ENCODE assay signal across 2 cellular contexts in genomic region chr15:35174948-35175347, GRCh38.
TF ChIP-seq lines count a peak whose summit lies in the region.

No MANE protein-coding gene starts in this region.

TF ChIP-seq in HepG2, 621 proteins besides CTCF, POLR2A, EP300 and RAD21 (continued from another document):
- TF ChIP-seq ZNF891 (CRISPR knock-in tag; IDR thresholded peaks at IDR 0.05) (no peak), MAFF (IDR thresholded peaks at IDR 0.05; ENCODE audit: low read depth, low read length) (peak; percentile 87), ZFP37 (CRISPR knock-in tag; IDR thresholded peaks at IDR 0.05; ENCODE audit: borderline replicate concordance) (no peak)

TF ChIP-seq in K562, 482 proteins besides CTCF, POLR2A, EP300 and RAD21:
- TF ChIP-seq, protein P1, sequence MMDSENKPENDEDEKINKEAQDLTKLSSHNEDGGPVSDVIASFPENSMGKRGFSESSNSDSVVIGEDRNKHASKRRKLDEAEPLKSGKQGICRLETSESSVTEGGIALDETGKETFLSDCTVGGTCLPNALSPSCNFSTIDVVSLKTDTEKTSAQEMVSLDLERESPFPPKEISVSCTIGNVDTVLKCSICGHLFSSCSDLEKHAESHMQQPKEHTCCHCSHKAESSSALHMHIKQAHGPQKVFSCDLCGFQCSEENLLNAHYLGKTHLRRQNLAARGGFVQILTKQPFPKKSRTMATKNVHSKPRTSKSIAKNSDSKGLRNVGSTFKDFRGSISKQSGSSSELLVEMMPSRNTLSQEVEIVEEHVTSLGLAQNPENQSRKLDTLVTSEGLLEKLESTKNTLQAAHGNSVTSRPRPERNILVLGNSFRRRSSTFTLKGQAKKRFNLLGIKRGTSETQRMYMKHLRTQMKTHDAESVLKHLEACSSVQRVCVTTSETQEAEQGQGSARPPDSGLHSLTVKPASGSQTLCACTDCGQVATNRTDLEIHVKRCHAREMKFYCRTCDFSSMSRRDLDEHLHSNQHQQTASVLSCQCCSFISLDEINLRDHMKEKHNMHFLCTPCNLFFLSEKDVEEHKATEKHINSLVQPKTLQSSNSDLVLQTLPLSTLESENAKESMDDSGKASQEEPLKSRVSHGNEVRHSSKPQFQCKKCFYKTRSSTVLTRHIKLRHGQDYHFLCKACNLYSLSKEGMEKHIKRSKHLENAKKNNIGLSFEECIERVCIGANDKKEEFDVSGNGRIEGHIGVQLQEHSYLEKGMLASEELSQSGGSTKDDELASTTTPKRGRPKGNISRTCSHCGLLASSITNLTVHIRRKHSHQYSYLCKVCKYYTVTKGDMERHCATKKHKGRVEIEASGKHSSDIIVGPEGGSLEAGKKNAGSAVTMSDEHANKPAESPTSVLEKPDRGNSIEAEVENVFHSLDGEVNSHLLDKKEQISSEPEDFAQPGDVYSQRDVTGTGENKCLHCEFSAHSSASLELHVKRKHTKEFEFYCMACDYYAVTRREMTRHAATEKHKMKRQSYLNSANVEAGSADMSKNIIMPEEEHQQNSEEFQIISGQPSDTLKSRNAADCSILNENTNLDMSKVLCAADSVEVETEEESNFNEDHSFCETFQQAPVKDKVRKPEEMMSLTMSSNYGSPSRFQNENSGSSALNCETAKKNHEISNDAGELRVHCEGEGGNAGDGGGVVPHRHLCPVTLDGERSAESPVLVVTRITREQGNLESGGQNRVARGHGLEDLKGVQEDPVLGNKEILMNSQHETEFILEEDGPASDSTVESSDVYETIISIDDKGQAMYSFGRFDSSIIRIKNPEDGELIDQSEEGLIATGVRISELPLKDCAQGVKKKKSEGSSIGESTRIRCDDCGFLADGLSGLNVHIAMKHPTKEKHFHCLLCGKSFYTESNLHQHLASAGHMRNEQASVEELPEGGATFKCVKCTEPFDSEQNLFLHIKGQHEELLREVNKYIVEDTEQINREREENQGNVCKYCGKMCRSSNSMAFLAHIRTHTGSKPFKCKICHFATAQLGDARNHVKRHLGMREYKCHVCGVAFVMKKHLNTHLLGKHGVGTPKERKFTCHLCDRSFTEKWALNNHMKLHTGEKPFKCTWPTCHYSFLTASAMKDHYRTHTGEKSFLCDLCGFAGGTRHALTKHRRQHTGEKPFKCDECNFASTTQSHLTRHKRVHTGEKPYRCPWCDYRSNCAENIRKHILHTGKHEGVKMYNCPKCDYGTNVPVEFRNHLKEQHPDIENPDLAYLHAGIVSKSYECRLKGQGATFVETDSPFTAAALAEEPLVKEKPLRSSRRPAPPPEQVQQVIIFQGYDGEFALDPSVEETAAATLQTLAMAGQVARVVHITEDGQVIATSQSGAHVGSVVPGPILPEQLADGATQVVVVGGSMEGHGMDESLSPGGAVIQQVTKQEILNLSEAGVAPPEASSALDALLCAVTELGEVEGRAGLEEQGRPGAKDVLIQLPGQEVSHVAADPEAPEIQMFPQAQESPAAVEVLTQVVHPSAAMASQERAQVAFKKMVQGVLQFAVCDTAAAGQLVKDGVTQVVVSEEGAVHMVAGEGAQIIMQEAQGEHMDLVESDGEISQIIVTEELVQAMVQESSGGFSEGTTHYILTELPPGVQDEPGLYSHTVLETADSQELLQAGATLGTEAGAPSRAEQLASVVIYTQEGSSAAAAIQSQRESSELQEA (IDR thresholded peaks at IDR 0.05; ENCODE audit: low read depth) = no peak
- TF ChIP-seq CHCHD3 (CRISPR knock-in tag; IDR thresholded peaks at IDR 0.05) (no peak), HNRNPK (IDR thresholded peaks at IDR 0.05; ENCODE audit: low read depth, low read length, poor library complexity, severe bottlenecking) (no peak), ZNF316 (IDR thresholded peaks at IDR 0.05) (peak; percentile 96), MAFF (IDR thresholded peaks at IDR 0.05; ENCODE audit: low read length) (peak; percentile 87), CLOCK (CRISPR knock-in tag; IDR thresholded peaks at IDR 0.05; ENCODE audit: borderline replicate concordance) (no peak), POLR2H (tag; IDR thresholded peaks at IDR 0.05; ENCODE audit: low read depth) (no peak), KLF13 (tag; IDR thresholded peaks at IDR 0.05; ENCODE audit: borderline replicate concordance, low read depth) (no peak), MEF2A (IDR thresholded peaks at IDR 0.05; ENCODE audit: control insufficient read depth, low read depth, low read length) (no peak), C11orf30 (IDR thresholded peaks at IDR 0.05; ENCODE audit: low read depth) (peak; percentile 90), ESRRA (IDR thresholded peaks at IDR 0.05; ENCODE audit: borderline replicate concordance, low read depth) (no peak), MYNN (IDR thresholded peaks at IDR 0.05) (no peak), MYNN (CRISPR knock-in tag; IDR thresholded peaks at IDR 0.05) (no peak), NCOA4 (IDR thresholded peaks at IDR 0.05; ENCODE audit: partially characterized antibody) (no peak), TARDBP (IDR thresholded peaks at IDR 0.05) (no peak), HNRNPUL1 (IDR thresholded peaks at IDR 0.05; ENCODE audit: low read length) (no peak), STAG1 (CRISPR knock-in tag; IDR thresholded peaks at IDR 0.05; ENCODE audit: borderline replicate concordance) (no peak), PPARD (CRISPR knock-in tag; IDR thresholded peaks at IDR 0.05) (no peak), SETDB1 (IDR thresholded peaks at IDR 0.05; ENCODE audit: low read length) (no peak), MAFK (IDR thresholded peaks at IDR 0.05; ENCODE audit: low read length) (peak; percentile 85), HDAC3 (IDR thresholded peaks at IDR 0.05; ENCODE audit: borderline replicate concordance, partially characterized antibody) (no peak), PBX2 (CRISPR knock-in tag; IDR thresholded peaks at IDR 0.05; ENCODE audit: low read depth) (no peak), PBX2 (tag; conservative IDR thresholded peaks at IDR 0.05; ENCODE audit: low read depth) (no peak), MAFG (tag; conservative IDR thresholded peaks at IDR 0.05) (peak; percentile 82), ZNF121 (CRISPR knock-in tag; conservative IDR thresholded peaks at IDR 0.05) (no peak), ZFPM2 (CRISPR knock-in tag; IDR thresholded peaks at IDR 0.05) (no peak), MITF (IDR thresholded peaks at IDR 0.05) (no peak), TFE3 (CRISPR knock-in tag; IDR thresholded peaks at IDR 0.05) (no peak), ZNF436 (CRISPR knock-in tag; IDR thresholded peaks at IDR 0.05) (no peak), ZNF589 (CRISPR knock-in tag; IDR thresholded peaks at IDR 0.05; ENCODE audit: low read depth) (no peak)
- TF ChIP-seq, protein P2, sequence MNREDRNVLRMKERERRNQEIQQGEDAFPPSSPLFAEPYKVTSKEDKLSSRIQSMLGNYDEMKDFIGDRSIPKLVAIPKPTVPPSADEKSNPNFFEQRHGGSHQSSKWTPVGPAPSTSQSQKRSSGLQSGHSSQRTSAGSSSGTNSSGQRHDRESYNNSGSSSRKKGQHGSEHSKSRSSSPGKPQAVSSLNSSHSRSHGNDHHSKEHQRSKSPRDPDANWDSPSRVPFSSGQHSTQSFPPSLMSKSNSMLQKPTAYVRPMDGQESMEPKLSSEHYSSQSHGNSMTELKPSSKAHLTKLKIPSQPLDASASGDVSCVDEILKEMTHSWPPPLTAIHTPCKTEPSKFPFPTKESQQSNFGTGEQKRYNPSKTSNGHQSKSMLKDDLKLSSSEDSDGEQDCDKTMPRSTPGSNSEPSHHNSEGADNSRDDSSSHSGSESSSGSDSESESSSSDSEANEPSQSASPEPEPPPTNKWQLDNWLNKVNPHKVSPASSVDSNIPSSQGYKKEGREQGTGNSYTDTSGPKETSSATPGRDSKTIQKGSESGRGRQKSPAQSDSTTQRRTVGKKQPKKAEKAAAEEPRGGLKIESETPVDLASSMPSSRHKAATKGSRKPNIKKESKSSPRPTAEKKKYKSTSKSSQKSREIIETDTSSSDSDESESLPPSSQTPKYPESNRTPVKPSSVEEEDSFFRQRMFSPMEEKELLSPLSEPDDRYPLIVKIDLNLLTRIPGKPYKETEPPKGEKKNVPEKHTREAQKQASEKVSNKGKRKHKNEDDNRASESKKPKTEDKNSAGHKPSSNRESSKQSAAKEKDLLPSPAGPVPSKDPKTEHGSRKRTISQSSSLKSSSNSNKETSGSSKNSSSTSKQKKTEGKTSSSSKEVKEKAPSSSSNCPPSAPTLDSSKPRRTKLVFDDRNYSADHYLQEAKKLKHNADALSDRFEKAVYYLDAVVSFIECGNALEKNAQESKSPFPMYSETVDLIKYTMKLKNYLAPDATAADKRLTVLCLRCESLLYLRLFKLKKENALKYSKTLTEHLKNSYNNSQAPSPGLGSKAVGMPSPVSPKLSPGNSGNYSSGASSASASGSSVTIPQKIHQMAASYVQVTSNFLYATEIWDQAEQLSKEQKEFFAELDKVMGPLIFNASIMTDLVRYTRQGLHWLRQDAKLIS (CRISPR knock-in tag; IDR thresholded peaks at IDR 0.05) = no peak
- TF ChIP-seq, protein P3, sequence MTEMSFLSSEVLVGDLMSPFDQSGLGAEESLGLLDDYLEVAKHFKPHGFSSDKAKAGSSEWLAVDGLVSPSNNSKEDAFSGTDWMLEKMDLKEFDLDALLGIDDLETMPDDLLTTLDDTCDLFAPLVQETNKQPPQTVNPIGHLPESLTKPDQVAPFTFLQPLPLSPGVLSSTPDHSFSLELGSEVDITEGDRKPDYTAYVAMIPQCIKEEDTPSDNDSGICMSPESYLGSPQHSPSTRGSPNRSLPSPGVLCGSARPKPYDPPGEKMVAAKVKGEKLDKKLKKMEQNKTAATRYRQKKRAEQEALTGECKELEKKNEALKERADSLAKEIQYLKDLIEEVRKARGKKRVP (CRISPR knock-in tag; IDR thresholded peaks at IDR 0.05) = no peak
